In the genomic region with DNA sequence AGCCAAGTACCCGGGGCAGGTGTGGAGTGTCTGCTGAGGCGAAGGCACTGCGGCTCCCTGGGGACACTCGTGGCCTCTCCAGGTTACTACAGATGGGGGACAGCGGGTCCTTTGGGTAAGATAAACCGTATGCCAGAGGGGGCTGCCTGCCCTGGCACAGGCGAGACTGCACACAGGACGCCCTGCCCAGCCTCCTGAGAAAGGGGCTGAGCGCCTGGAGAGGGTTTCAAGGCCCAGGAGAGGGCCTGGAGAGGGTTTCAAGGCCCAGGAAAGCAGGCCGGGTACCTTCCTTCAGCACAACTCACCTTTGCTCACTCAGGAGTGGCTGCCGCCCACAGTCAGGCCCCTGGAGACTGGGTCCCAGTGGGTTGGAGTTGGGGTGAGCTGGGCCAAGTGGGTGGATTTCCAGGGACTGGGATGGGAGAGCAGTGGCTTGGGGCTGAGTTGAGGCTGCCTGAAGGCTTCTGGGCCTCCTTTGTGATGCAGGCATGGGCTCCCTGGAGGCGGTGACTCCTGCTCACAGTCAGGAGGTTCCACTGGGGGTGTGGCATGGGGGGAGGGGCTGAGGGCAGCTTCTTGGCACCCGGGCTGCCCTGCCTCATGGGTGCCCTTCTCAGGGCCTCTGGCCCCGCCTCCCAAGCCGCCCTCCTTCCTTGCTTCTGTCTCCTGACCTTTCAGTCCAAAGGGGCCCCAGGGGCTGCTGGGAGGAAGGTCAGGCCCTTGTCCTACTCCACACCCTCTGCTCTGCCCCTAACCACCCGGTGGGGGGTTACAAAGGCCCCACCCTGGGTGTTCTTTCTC, we compare ENCODE assay signal across 16 cellular contexts. TPM values are rescaled to one million over a fixed set of nuclear protein-coding genes. Genes with fewer than 3 reads are reported as not detected.
A peak's percentile ranks its signal among the peaks of the same experiment; 100 is the strongest.
DNase-seq lines count a peak whose midpoint lies in the region; ATAC-seq and TF ChIP-seq lines count a peak whose summit lies in the region.
"Had no signal": no experiment of that assay in that cellular context is flagged by ENCODE, and none has a peak within 500 bp of the region (broad histone marks: within the 10 kb centered on the region; RNA-seq: fewer than 3 reads in every experiment).

A gene with protein sequence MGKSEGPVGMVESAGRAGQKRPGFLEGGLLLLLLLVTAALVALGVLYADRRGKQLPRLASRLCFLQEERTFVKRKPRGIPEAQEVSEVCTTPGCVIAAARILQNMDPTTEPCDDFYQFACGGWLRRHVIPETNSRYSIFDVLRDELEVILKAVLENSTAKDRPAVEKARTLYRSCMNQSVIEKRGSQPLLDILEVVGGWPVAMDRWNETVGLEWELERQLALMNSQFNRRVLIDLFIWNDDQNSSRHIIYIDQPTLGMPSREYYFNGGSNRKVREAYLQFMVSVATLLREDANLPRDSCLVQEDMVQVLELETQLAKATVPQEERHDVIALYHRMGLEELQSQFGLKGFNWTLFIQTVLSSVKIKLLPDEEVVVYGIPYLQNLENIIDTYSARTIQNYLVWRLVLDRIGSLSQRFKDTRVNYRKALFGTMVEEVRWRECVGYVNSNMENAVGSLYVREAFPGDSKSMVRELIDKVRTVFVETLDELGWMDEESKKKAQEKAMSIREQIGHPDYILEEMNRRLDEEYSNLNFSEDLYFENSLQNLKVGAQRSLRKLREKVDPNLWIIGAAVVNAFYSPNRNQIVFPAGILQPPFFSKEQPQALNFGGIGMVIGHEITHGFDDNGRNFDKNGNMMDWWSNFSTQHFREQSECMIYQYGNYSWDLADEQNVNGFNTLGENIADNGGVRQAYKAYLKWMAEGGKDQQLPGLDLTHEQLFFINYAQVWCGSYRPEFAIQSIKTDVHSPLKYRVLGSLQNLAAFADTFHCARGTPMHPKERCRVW (minus strand): TSS at position 456 of the 801 bp plus-strand sequence. CDS start 3,532 bp downstream, outside the sequence.

- no peak for TF ChIP-seq CTCF in heart right ventricle (IDR thresholded peaks at IDR 0.05)

- peaks cover 0 to 20% (median 10%) of the 10 kb centered on the region in 9 donors for H3K4me1 ChIP-seq in heart right ventricle
- H3K4me1 ChIP-seq: psoas muscle had no signal

- H3K36me3 ChIP-seq in heart right ventricle, result no peaks in the 10 kb centered on the region

- no peak within 1 kb of the TSS for H3K4me3 ChIP-seq in heart right ventricle
- H3K4me3 ChIP-seq: psoas muscle had no signal

- H3K9me3 ChIP-seq in heart right ventricle, result peaks cover 0 to 17% (median 9%) of the 10 kb centered on the region in 11 donors
- H3K9me3 ChIP-seq: psoas muscle had no signal

- intact Hi-C loops in cardiac septum (cut with DNase I), result no loop called here
- intact Hi-C loops in heart right ventricle (cut with DNase I), result no loop called here

- 72 to 73% methylated on average over 16 of the region's 16 CpGs for WGBS in heart right ventricle, 2 donors

- no peak within 1 kb of the TSS for H3K27ac ChIP-seq in heart right ventricle
- H3K27ac ChIP-seq: psoas muscle had no signal

- H3K27me3 ChIP-seq in heart right ventricle, result peaks cover 24 to 66% (median 60%) of the 10 kb centered on the region in 7 donors

- DNase-seq in cardiac septum (ENCODE audit: low spot score) (peak; percentile 70), heart right ventricle (no peak), NCI-H2171 treated with DMSO at 0.1 percent for 48 hours (lab: John Stamatoyannopoulos, UW) (peak; percentile 69), islet precursor cell (peak; percentile 46), ureter (ENCODE audit: low spot score) (no peak), NCI-H128 (lab: John Stamatoyannopoulos, UW; ENCODE audit: unreplicated experiment) (no peak), CD1c-positive myeloid dendritic cell (ENCODE audit: extremely low spot score) (no peak), NCI-H146 treated with DMSO at 0.1 percent for 48 hours (lab: John Stamatoyannopoulos, UW; ENCODE audit: unreplicated experiment) (no peak)
- DNase-seq: activated CD4-positive, alpha-beta T cell treated with anti-CD3 and anti-CD28 coated beads, Interleukin-2, amount 10 ng/mL, durations not matched to agents 24 days and 14 days; activated naive CD4-positive, alpha-beta T cell treated with anti-CD3 and anti-CD28 coated beads for 36 hours; activated T-cell treated with anti-CD3 and anti-CD28 coated beads for 4 hours; COR-L47; hippocampal formation; mesendoderm; NCI-H2081 treated with DMSO at 0.1 percent for 48 hours; psoas muscle had no signal

- no peak for ATAC-seq in heart right ventricle
- ATAC-seq: psoas muscle had no signal

RNA-seq across cellular contexts. Expression of the gene that starts here (rescaled TPM):
- total RNA-seq in cardiac septum (not detected), heart right ventricle (under 1 TPM in 3 of 10 donors, not detected in 7; 0.17 to 0.77 (median 0.67) TPM), ureter (18.1 TPM)
- 1 to 10 TPM in 1 of 2 donors, under 1 TPM in 1; 0.46 to 3.9 TPM for polyA plus RNA-seq in heart right ventricle

Comparison
In these comparisons a context has a peak if more than half of its experiments do, and no peak if none do; other contexts are left out.
1. RNA of the gene that starts here (total RNA-seq): 18.1 TPM in ureter (single experiment); 0.17 to 0.77 TPM in heart right ventricle and not detected in cardiac septum (single experiment); every median in the first group is over 10 times any median in the second.
2. Peak in DNase-seq in cardiac septum; RNA of the gene not detected or under 1 TPM.
3. DNase-seq: peak in NCI-H2171 treated with DMSO at 0.1 percent for 48 hours (single experiment) and islet precursor cell (single experiment); none in heart right ventricle (0 of 2), ureter (single experiment), NCI-H128 (single experiment), CD1c-positive myeloid dendritic cell (single experiment) and NCI-H146 treated with DMSO at 0.1 percent for 48 hours (single experiment).